ENCODE assay signal across 20 cellular contexts in the genomic region with DNA sequence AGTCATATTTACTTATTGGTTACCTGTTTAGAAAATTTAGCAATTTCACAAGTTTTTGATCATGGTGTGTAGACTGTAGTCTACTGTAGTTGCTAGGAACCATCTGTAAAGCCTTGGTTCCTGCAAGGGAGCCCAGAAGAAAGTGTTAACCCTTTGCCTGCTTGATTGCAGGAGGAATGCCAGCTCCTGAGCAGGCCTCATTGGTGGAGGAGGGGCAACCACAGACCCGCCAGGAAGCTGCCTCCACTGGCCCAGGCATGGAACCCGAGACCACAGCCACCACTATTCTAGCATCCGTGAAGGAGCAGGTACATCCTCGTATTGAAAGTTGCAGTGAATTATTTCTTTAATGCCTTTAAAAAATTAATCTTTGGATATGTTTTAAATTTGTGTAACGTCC.
DNase-seq lines count a peak whose midpoint lies in the region; ATAC-seq, FAIRE-seq and TF ChIP-seq lines count a peak whose summit lies in the region.
"Had no signal": no experiment of that assay in that cellular context is flagged by ENCODE, and none has a peak within 500 bp of the region (broad histone marks: within the 10 kb centered on the region; RNA-seq: fewer than 3 reads in every experiment).

No MANE protein-coding gene starts in this region.

- no peak for TF ChIP-seq POLR2A in H1 (IDR thresholded peaks at IDR 0.05; ENCODE audit: control extremely low read depth in 1 of 2, low read depth in 2 of 2, low read length in 2 of 2)

- no peak overlapping the region for H3T11ph ChIP-seq in H9 (ENCODE audit: low read length)

- H3K4ac ChIP-seq in H9 (ENCODE audit: low read depth, low read length), result no peak overlapping the region
- H3K4ac ChIP-seq in H1 (replicated peaks; ENCODE audit: insufficient read length, low read depth, low read length), result no peak overlapping the region

- no peak overlapping the region for H2BK5ac ChIP-seq in H9 (ENCODE audit: insufficient read length, low read length)
- H2BK5ac ChIP-seq in H1 (ENCODE audit: low read depth, low read length), result no peak overlapping the region

- H3K27ac Mint-ChIP-seq in H9, result peak overlapping the region in 1 of 3 experiments; percentile 21; a peak in 1 of 7 replicates
- H3K27ac Mint-ChIP-seq: CD4-positive, CD25-positive, alpha-beta regulatory T cell; CD8-positive, alpha-beta memory T cell had no signal

- H2BK12ac ChIP-seq in H9 (ENCODE audit: insufficient read length, low read depth, low read length) (no peak overlapping the region), H1 (ENCODE audit: low read depth, low read length) (no peak overlapping the region)

- no peaks in the 10 kb centered on the region for H3K27me3 ChIP-seq in H9 (ENCODE audit: insufficient read depth, low read length)
- no peaks in the 10 kb centered on the region for H3K27me3 ChIP-seq in H1 (replicated peaks in 1 of 4; ENCODE audit: control insufficient read depth in 3 of 4, extremely low read depth in 1 of 4, insufficient read depth in 3 of 4, low read length in 3 of 4)
- no peaks in the 10 kb centered on the region for H3K27me3 ChIP-seq in brain microvascular endothelial cell (replicated peaks)
- H3K27me3 ChIP-seq in upper lobe of right lung, result no peaks in the 10 kb centered on the region
- H3K27me3 ChIP-seq: BE2C had no signal

- H3K79me1 ChIP-seq in H9 (ENCODE audit: insufficient read depth, low read depth, low read length, poor library complexity, severe bottlenecking) (no peaks in the 10 kb centered on the region), H1 (ENCODE audit: low read depth, low read length) (no peaks in the 10 kb centered on the region)

- no peaks in the 10 kb centered on the region for H3K27me3 Mint-ChIP-seq in H9 (ENCODE audit: low read depth)
- H3K27me3 Mint-ChIP-seq: CD4-positive, CD25-positive, alpha-beta regulatory T cell; CD8-positive, alpha-beta memory T cell had no signal

- H3K23me2 ChIP-seq in H9 (ENCODE audit: insufficient read length, low read depth, low read length, poor library complexity, severe bottlenecking), result no peaks in the 10 kb centered on the region
- no peaks in the 10 kb centered on the region for H3K23me2 ChIP-seq in H1 (ENCODE audit: low read depth, low read length)

- H3K4me1 ChIP-seq in H9 (ENCODE audit: insufficient read depth, low read length) (no peaks in the 10 kb centered on the region; the same call in 1 of the 2 replicates), H1 (replicated peaks in 1 of 4; ENCODE audit: control insufficient read depth in 3 of 4, insufficient read depth in 4 of 4, low read length in 3 of 4) (no peaks in the 10 kb centered on the region; a peak in 1 of 7 replicates), upper lobe of right lung (no peaks in the 10 kb centered on the region)
- H3K4me1 ChIP-seq: BE2C had no signal

- peak; percentile 70 for FAIRE-seq in H1 (lab: Jason Lieb, UNC)
- FAIRE-seq: A204.1, GM12892, GM18507 had no signal

- CTCF ChIA-PET in H1 (lab: Charles Lee; ENCODE audit: partially characterized antibody), result interaction anchor here (0.5 to 0.6 kb wide), 2 partner anchors 510 to 1790 kb away, joined by 3 to 6 read pairs; no protein-coding TSS in a partner anchor

- H2AK5ac ChIP-seq in H9 (ENCODE audit: insufficient read length, low read length) (no peak overlapping the region), H1 (ENCODE audit: low read depth, low read length) (no peak overlapping the region)

- no peak overlapping the region for H3K4me3 ChIP-seq in H1 (ENCODE audit: extremely low read depth in 1 of 4, insufficient read depth in 2 of 4, low read depth in 3 of 4, low read length in 4 of 4)
- no peak overlapping the region for H3K4me3 ChIP-seq in brain microvascular endothelial cell (ENCODE audit: low read depth, low read length)
- no peak overlapping the region for H3K4me3 ChIP-seq in upper lobe of right lung

- H3K36me3 ChIP-seq in H1 (ENCODE audit: control insufficient read depth in 2 of 4, insufficient read depth in 4 of 4, low read length in 3 of 4) (peaks cover 0 to 3% (median 1%) of the 10 kb centered on the region in 4 experiments; a peak in 2 of 8 replicates), brain microvascular endothelial cell (replicated peaks) (no peaks in the 10 kb centered on the region), upper lobe of right lung (peaks cover 6% of the 10 kb centered on the region)
- H3K36me3 ChIP-seq: BE2C had no signal

- H3K14ac ChIP-seq in H9 (ENCODE audit: insufficient read depth, low read length), result no peak overlapping the region
- H3K14ac ChIP-seq in H1 (ENCODE audit: insufficient read length), result no peak overlapping the region

- H3K4me2 ChIP-seq in H9 (ENCODE audit: insufficient read depth, insufficient read length, low read length), result no peak overlapping the region
- no peak overlapping the region for H3K4me2 ChIP-seq in H1 (ENCODE audit: insufficient read depth in 1 of 2, low read depth in 2 of 2, low read length in 2 of 2)
- H3K4me2 ChIP-seq: KMS-11 had no signal

- H3K56ac ChIP-seq in H9 (ENCODE audit: insufficient read length, low read depth, low read length) (no peak overlapping the region), H1 (replicated peaks; ENCODE audit: insufficient read length, low read depth, low read length) (no peak overlapping the region)

- ATAC-seq in HG02852 (IDR thresholded peaks at IDR 0.05; ENCODE audit: unreplicated experiment), result no peak
- ATAC-seq in upper lobe of right lung, result no peak

- no peaks in the 10 kb centered on the region for H3K9me3 Mint-ChIP-seq in H9
- H3K9me3 Mint-ChIP-seq: CD8-positive, alpha-beta memory T cell had no signal

- no peak overlapping the region for H3K18ac ChIP-seq in H9 (ENCODE audit: insufficient read length, low read depth, low read length)
- no peak overlapping the region for H3K18ac ChIP-seq in H1 (ENCODE audit: extremely low read depth, low read length)

- intact Hi-C loops in upper lobe of right lung (cut with DNase I), result no loop called here

- TF ChIP-seq EP300 in H1 (IDR thresholded peaks at IDR 0.05; ENCODE audit: borderline replicate concordance in 1 of 2, low read depth in 2 of 2, low read length in 2 of 2), result no peak

- H2BK20ac ChIP-seq in H9 (ENCODE audit: low read depth, low read length, poor library complexity, severe bottlenecking), result no peak overlapping the region
- no peak overlapping the region for H2BK20ac ChIP-seq in H1 (ENCODE audit: low read length)

- H4K8ac ChIP-seq in H9 (replicated peaks; ENCODE audit: insufficient read length, low read depth, low read length) (no peak overlapping the region), H1 (ENCODE audit: extremely low read depth, insufficient read depth, low read length) (no peak overlapping the region)

- H3K36me3 Mint-ChIP-seq in H9 (ENCODE audit: insufficient read depth in 1 of 3, low read depth in 3 of 3), result peaks cover 0 to 10% (median 0%) of the 10 kb centered on the region in 3 experiments; a peak in 4 of 7 replicates

- no peak overlapping the region for H3K9ac ChIP-seq in H9 (ENCODE audit: extremely low read depth, insufficient read length, low read length)
- H3K9ac ChIP-seq in H1 (replicated peaks in 1 of 4; ENCODE audit: extremely low read depth in 1 of 4, low read depth in 3 of 4, low read length in 3 of 4), result no peak overlapping the region
- H3K9ac ChIP-seq: KMS-11 had no signal

- in situ Hi-C loops in brain microvascular endothelial cell (cut with HindIII; ENCODE audit: low pct_ligation_motif_present, low sequenced_read_pairs), result no loop called here

- H4K20me1 ChIP-seq in H9 (ENCODE audit: control insufficient read depth, insufficient read depth, insufficient read length) (no peaks in the 10 kb centered on the region), H1 (replicated peaks in 1 of 2; ENCODE audit: control insufficient read depth in 1 of 2, insufficient read depth in 2 of 2, low read length in 2 of 2) (peaks cover 0 to 6% of the 10 kb centered on the region in 2 experiments)

- H3K79me2 ChIP-seq in H9 (ENCODE audit: insufficient read depth, low read length), result no peaks in the 10 kb centered on the region; the same call in 1 of the 2 replicates
- peaks cover 2 to 14% of the 10 kb centered on the region in 2 experiments; a peak in 3 of 4 replicates for H3K79me2 ChIP-seq in H1 (ENCODE audit: control insufficient read depth in 1 of 2, insufficient read depth in 2 of 2, low read length in 2 of 2)

- WGBS in H9 (ENCODE audit: extremely low coverage, insufficient read length, low lambda C conversion rate), result no CpG with 5 or more reads among the region's 5 CpGs
- WGBS in H1 (ENCODE audit: extremely low coverage in 1 of 2, insufficient coverage in 1 of 2, insufficient read length in 1 of 2, insufficient replicate concordance in 2 of 2, low coverage in 1 of 2, low lambda C conversion rate in 2 of 2, missing lambda C conversion rate in 1 of 2), 2 experiments, result 71% methylated on average over 5 of the region's 5 CpGs; no CpG with 5 or more reads in 1 of the 2 experiments

- H3K9me3 ChIP-seq in H9 (ENCODE audit: control insufficient read depth, low read depth, low read length), result no peaks in the 10 kb centered on the region
- no peaks in the 10 kb centered on the region for H3K9me3 ChIP-seq in H1 (ENCODE audit: insufficient read depth in 2 of 2, low read depth in 1 of 2, low read length in 1 of 2)
- no peaks in the 10 kb centered on the region for H3K9me3 ChIP-seq in upper lobe of right lung
- H3K9me3 ChIP-seq: BE2C had no signal

- H2BK15ac ChIP-seq in H9 (ENCODE audit: low read depth, low read length) (no peak overlapping the region), H1 (ENCODE audit: low read length) (no peak overlapping the region)

- H4K91ac ChIP-seq in H9 (ENCODE audit: insufficient read length, low read depth, low read length), result no peak overlapping the region
- H4K91ac ChIP-seq in H1 (replicated peaks; ENCODE audit: insufficient read length, low read length), result no peak overlapping the region

- no peak overlapping the region for H3K27ac ChIP-seq in H9 (ENCODE audit: insufficient read length, low read depth, low read length)
- H3K27ac ChIP-seq in H1 (ENCODE audit: low read depth, low read length), result no peak overlapping the region
- no peak overlapping the region for H3K27ac ChIP-seq in brain microvascular endothelial cell
- no peak overlapping the region for H3K27ac ChIP-seq in upper lobe of right lung
- H3K27ac ChIP-seq: KMS-11 had no signal

- H2AFZ ChIP-seq in H9 (ENCODE audit: low read length), result no peak overlapping the region
- no peak overlapping the region for H2AFZ ChIP-seq in H1 (ENCODE audit: low read length)

- DNase-seq in H9, result peak; percentile 47
- DNase-seq in H1 (ENCODE audit: low read depth in 1 of 2, low spot score in 2 of 2), result no peak
- peak; percentile 28 for DNase-seq in iPS-NIHi11 (ENCODE audit: low spot score)
- DNase-seq in NCI-H187 treated with DMSO at 0.1 percent for 48 hours (lab: John Stamatoyannopoulos, UW), result no peak
- DNase-seq in brain microvascular endothelial cell, result no peak
- DNase-seq in upper lobe of right lung, result no peak
- DNase-seq: ACHN; BE2C; C1 segment of cervical spinal cord; CD4-positive, CD25-positive, alpha-beta regulatory T cell; CD8-positive, alpha-beta memory T cell; COR-L47; DMS 273 treated with DMSO at 0.1 percent for 48 hours; GDM1; HCEC 1CT had no signal

- H3K23ac ChIP-seq in H9 (ENCODE audit: insufficient read length, low read depth, low read length), result no peak overlapping the region
- no peak overlapping the region for H3K23ac ChIP-seq in H1 (ENCODE audit: insufficient read length)

- 0 out of 4 replicates have a peak, but pooled peaks of 1 of the 2 experiments have one; percentile 18 for TF ChIP-seq RAD21 in H1 (IDR thresholded peaks at IDR 0.05 in 1 of 2, conservative IDR thresholded peaks at IDR 0.05 in 1 of 2; ENCODE audit: low read depth in 2 of 2, low read length in 2 of 2)

- POLR2A ChIA-PET in H1 (lab: Charles Lee; ENCODE audit: partially characterized antibody), result no interaction called here

- peaks cover 19% of the 10 kb centered on the region in 2 experiments for H3K4me1 Mint-ChIP-seq in H9
- H3K4me1 Mint-ChIP-seq: CD8-positive, alpha-beta memory T cell had no signal

- H3K4me3 Mint-ChIP-seq in H9, result no peak overlapping the region
- H3K4me3 Mint-ChIP-seq: CD4-positive, CD25-positive, alpha-beta regulatory T cell; CD8-positive, alpha-beta memory T cell had no signal

- TF ChIP-seq CTCF in H9 (conservative IDR thresholded peaks at IDR 0.05) (no peak), H1 (IDR thresholded peaks at IDR 0.05; ENCODE audit: control extremely low read depth in 1 of 3, insufficient read depth in 1 of 3, low read depth in 1 of 3, low read length in 3 of 3) (no peak), brain microvascular endothelial cell (IDR thresholded peaks at IDR 0.05; ENCODE audit: low read depth, low read length, missing control alignments) (no peak), upper lobe of right lung (IDR thresholded peaks at IDR 0.05) (no peak)

- no peak overlapping the region for H4K5ac ChIP-seq in H9 (ENCODE audit: insufficient read length, low read depth, low read length)
- no peak overlapping the region for H4K5ac ChIP-seq in H1 (ENCODE audit: insufficient read length, low read depth, low read length)

- no peak overlapping the region for H2BK120ac ChIP-seq in H9 (ENCODE audit: low read depth, low read length, poor library complexity, severe bottlenecking)
- no peak overlapping the region for H2BK120ac ChIP-seq in H1 (replicated peaks; ENCODE audit: low read depth, low read length)

Comparison
In these comparisons a context has a peak if more than half of its experiments do, and no peak if none do; other contexts are left out.
1. DNase-seq: peak in H9 (single experiment) and iPS-NIHi11 (single experiment); none in H1 (0 of 2), NCI-H187 treated with DMSO at 0.1 percent for 48 hours (single experiment), brain microvascular endothelial cell (single experiment) and upper lobe of right lung (single experiment).